In the genomic region with DNA sequence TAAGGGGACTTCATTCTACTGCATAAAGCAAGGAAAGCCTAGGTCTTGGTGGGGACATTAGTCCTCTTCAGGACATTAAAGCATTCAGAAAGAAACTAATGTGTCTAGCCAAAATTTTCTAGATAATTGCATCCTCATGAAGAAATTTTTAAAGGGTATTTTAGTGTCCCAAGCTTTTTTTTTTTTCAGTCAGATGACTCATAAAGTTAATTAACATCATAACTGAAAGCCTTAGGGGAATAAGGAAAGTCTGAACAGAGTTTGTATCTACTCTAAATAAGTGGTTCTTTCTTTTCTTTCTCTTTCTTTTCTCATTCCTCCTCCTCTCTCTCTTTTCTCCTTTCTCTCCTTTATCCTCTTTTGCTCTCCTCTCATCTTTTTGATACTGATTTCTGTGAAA, we compare ENCODE assay signal across 18 cellular contexts.
"Had no signal": no experiment of that assay in that cellular context is flagged by ENCODE, and none has a peak within 500 bp of the region (broad histone marks: within the 10 kb centered on the region; RNA-seq: fewer than 3 reads in every experiment).

No MANE protein-coding gene starts in this region.

- H3K9ac ChIP-seq: parathyroid adenoma had no signal

- H3K36me3 ChIP-seq: ascending aorta, right atrium auricular region, thyroid gland had no signal

- H3K4me1 ChIP-seq: ascending aorta, parathyroid adenoma, right atrium auricular region, thyroid gland had no signal

- H3K4me1 Mint-ChIP-seq: activated B cell treated with CpG ODN at 0.5 μM for 24 hours, naive B cell had no signal

- H3K27ac Mint-ChIP-seq: activated B cell treated with CpG ODN at 0.5 μM for 24 hours, naive B cell had no signal

- H3K27me3 ChIP-seq: ascending aorta, right atrium auricular region, thyroid gland had no signal

- H2AFZ ChIP-seq: parathyroid adenoma had no signal

- H3K79me2 ChIP-seq: parathyroid adenoma had no signal

- H3K9me3 ChIP-seq: ascending aorta, right atrium auricular region, thyroid gland had no signal

- H3K4me3 Mint-ChIP-seq: activated B cell treated with CpG ODN at 0.5 μM for 24 hours, naive B cell had no signal

- H3K36me3 Mint-ChIP-seq: naive B cell had no signal

- H3K27ac ChIP-seq: ascending aorta, coronary artery, epithelial cell of prostate, parathyroid adenoma, right atrium auricular region, thyroid gland had no signal

- DNase-seq: activated B cell treated with CpG ODN at 0.5 μM for 24 hours; activated CD4-positive, alpha-beta T cell treated with anti-CD3 and anti-CD28 coated beads, Interleukin-2, amount 50 U/mL, for 1 hour; activated gamma-delta T cell treated with Interleukin-2 at 50 U/mL for 16 hours; activated T-cell treated with anti-CD3 and anti-CD28 coated beads, Interleukin-2, amount 50 U/mL, for 1 hour; effector memory CD4-positive, alpha-beta T cell; glutamatergic neuron; left cardiac atrium; naive B cell; stimulated activated CD4-positive, alpha-beta T cell treated with anti-CD3 and anti-CD28 coated beads, Interleukin-4, amount 100 ng/mL, for 4 hours; T-helper 2 cell; thyroid gland had no signal

- ATAC-seq: left cardiac atrium had no signal

- H3K27me3 Mint-ChIP-seq: activated B cell treated with CpG ODN at 0.5 μM for 24 hours, naive B cell had no signal

- H3K4me3 ChIP-seq: ascending aorta, coronary artery, lung, right atrium auricular region, skin epidermis, thyroid gland had no signal

- H3K9me3 Mint-ChIP-seq: activated B cell treated with CpG ODN at 0.5 μM for 24 hours had no signal
